Comparison of ENCODE assay signal across 8 cellular contexts in the genomic region with DNA sequence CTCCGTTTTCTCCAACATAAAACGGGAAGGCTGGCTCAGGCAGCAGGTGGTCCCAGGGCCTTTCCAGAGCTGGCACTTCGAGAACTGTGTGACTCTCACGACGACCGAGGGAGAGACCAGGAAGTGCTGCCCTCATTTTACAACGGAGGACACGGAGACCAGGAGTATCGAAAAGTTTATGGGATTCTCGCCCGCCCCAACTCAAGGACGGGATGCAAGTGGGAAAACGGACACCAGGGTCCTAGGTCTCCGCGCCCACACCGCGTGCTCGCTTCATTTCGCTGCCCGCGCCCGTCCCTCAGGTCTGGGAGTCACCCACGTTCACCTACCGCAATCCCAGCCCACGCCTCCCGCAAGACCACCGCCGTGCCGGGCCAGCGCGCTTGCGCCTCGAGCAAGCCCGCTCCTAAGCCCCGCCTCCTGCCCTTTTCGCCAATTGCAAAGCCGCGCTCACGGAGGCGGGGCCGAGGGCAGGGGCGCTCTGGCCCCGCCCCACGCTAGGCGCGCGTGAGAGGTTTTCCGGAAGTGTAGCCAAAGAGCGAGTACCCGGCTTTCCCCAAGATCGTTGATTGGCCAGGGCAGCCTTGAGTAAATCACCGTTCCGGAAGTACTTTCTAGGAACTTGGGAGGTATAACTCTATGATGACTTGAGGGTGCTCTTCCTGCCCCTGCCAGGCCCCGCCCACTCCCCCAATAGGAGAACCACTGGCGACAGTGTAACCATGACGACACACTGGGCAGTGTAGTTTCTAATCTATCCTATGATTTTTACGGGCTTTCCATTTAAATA. TPM values are rescaled to one million over a fixed set of nuclear protein-coding genes. Genes with fewer than 3 reads are reported as not detected.
A peak's percentile ranks its signal among the peaks of the same experiment; 100 is the strongest.
DNase-seq lines count a peak whose midpoint lies in the region; ATAC-seq and TF ChIP-seq lines count a peak whose summit lies in the region.

A gene (minus strand): TSS at position 392 of the 790 bp plus-strand sequence. CDS start 5,362 bp downstream, outside the sequence.

- no peaks in the 10 kb centered on the region for H3K27me3 ChIP-seq in smooth muscle cell (ENCODE audit: low read depth)

- H3K9me3 Mint-ChIP-seq in WTC11: no peaks in the 10 kb centered on the region
- no peaks in the 10 kb centered on the region for H3K9me3 Mint-ChIP-seq in immature natural killer cell

- peaks cover 11% of the 10 kb centered on the region for H3K4me1 ChIP-seq in smooth muscle cell (ENCODE audit: low read depth)

- H3K27ac ChIP-seq in caudate nucleus (ENCODE audit: low read depth, low read length) (peak within 1 kb of the TSS; percentile 79), smooth muscle cell (ENCODE audit: low read depth) (peak within 1 kb of the TSS; percentile 80)

- no peaks in the 10 kb centered on the region for H3F3A ChIP-seq in smooth muscle cell (ENCODE audit: low read depth)

- no peak for TF ChIP-seq CTCF in WTC11 (IDR thresholded peaks at IDR 0.05)
- no peak for TF ChIP-seq CTCF in smooth muscle cell (IDR thresholded peaks at IDR 0.05; ENCODE audit: borderline replicate concordance, insufficient read depth, poor library complexity, severe bottlenecking)

- H3K79me2 ChIP-seq in smooth muscle cell (ENCODE audit: low read depth): peaks cover 19% of the 10 kb centered on the region

- H3K9ac ChIP-seq in smooth muscle cell (ENCODE audit: low read depth): peak within 1 kb of the TSS; percentile 93

- no peaks in the 10 kb centered on the region for H3K9me3 ChIP-seq in smooth muscle cell (replicated peaks; ENCODE audit: low read depth)

- ATAC-seq in HG03175 (IDR thresholded peaks at IDR 0.05; ENCODE audit: unreplicated experiment) (peak; percentile 96), WTC11 (peak; percentile 96)

- CTCF ChIA-PET in WTC11 (lab: Charles Lee): interaction anchor here (0.7 to 3.0 kb wide), 2 partner anchors 28 to 217 kb away, joined by 4 to 11 read pairs; a partner anchor contains a TSS

- peak; percentile 81 for TF ChIP-seq POLR2A in GM18951 (IDR thresholded peaks at IDR 0.05; ENCODE audit: extremely low read depth, insufficient read depth, insufficient read length)

- H3K4me2 ChIP-seq in smooth muscle cell: peak within 1 kb of the TSS; percentile 97

- no peaks in the 10 kb centered on the region for H3K36me3 Mint-ChIP-seq in WTC11
- peaks cover 0 to under 1% (median 0%) of the 10 kb centered on the region in 3 donors for H3K36me3 Mint-ChIP-seq in immature natural killer cell

- H3K27ac Mint-ChIP-seq in WTC11 (peak within 1 kb of the TSS; percentile 92), immature natural killer cell (peak within 1 kb of the TSS; percentile 82 to 95 (median 94))

- in situ Hi-C loops in GM18951 (cut with MboI; ENCODE audit: low sequenced_read_pairs, unreplicated experiment): no loop called here

- H3K4me1 Mint-ChIP-seq in WTC11: peaks cover 22% of the 10 kb centered on the region
- peaks cover 40 to 43% of the 10 kb centered on the region in 2 donors for H3K4me1 Mint-ChIP-seq in immature natural killer cell

- H3K4me3 Mint-ChIP-seq in WTC11 (peak within 1 kb of the TSS; percentile 94), immature natural killer cell (peak within 1 kb of the TSS; percentile 94 to 95 (median 95))

- H3K36me3 ChIP-seq in smooth muscle cell (ENCODE audit: low read depth): no peaks in the 10 kb centered on the region

- H3K4me3 ChIP-seq in smooth muscle cell: peak within 1 kb of the TSS; percentile 88

- DNase-seq in AG08396 (ENCODE audit: low spot score) (peak; percentile 99), NCI-H2227 treated with DMSO at 0.1 percent for 48 hours (lab: John Stamatoyannopoulos, UW) (peak; percentile 99), WTC11 (ENCODE audit: low spot score) (peak; percentile 96), caudate nucleus (lab: John Stamatoyannopoulos, UW) (peak; percentile 57 to 99 (median 95)), immature natural killer cell (peak; percentile 97 to 98 (median 97)), smooth muscle cell (lab: John Stamatoyannopoulos, UW; ENCODE audit: unreplicated experiment) (peak; percentile 86)

- H4K20me1 ChIP-seq in smooth muscle cell (ENCODE audit: low read depth): no peaks in the 10 kb centered on the region

- H2AFZ ChIP-seq in smooth muscle cell (ENCODE audit: low read depth): peak within 1 kb of the TSS; percentile 97

- WGBS in smooth muscle cell (ENCODE audit: low lambda C conversion rate): 1% methylated on average over 56 of the region's 57 CpGs

- POLR2A ChIA-PET in WTC11 (lab: Charles Lee): no interaction called here

- H3K27me3 Mint-ChIP-seq in WTC11 (ENCODE audit: low read depth) (no peaks in the 10 kb centered on the region; the same call in 1 of the 2 replicates), immature natural killer cell (ENCODE audit: low read depth in 3 of 3) (peaks cover 0 to 8% (median 0%) of the 10 kb centered on the region in 3 donors)

TF ChIP-seq in WTC11, 78 proteins besides CTCF, POLR2A, EP300 and RAD21 (continues in another document):
- no peak for TF ChIP-seq ESRRA (CRISPR knock-in tag; IDR thresholded peaks at IDR 0.05; ENCODE audit: borderline replicate concordance)
- peak; percentile 61; the same call in 1 of the 2 replicates for TF ChIP-seq TEAD1 (CRISPR knock-in tag; IDR thresholded peaks at IDR 0.05)
- peak; percentile 13; the same call in 1 of the 2 replicates for TF ChIP-seq ZNF121 (CRISPR knock-in tag; IDR thresholded peaks at IDR 0.05)
- TF ChIP-seq, protein P1, sequence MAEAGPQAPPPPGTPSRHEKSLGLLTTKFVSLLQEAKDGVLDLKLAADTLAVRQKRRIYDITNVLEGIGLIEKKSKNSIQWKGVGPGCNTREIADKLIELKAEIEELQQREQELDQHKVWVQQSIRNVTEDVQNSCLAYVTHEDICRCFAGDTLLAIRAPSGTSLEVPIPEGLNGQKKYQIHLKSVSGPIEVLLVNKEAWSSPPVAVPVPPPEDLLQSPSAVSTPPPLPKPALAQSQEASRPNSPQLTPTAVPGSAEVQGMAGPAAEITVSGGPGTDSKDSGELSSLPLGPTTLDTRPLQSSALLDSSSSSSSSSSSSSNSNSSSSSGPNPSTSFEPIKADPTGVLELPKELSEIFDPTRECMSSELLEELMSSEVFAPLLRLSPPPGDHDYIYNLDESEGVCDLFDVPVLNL (CRISPR knock-in tag; IDR thresholded peaks at IDR 0.05; ENCODE audit: borderline replicate concordance, low read depth): no peak
- TF ChIP-seq ETV6 (CRISPR knock-in tag; IDR thresholded peaks at IDR 0.05): peak; percentile 60; the same call in 1 of the 2 replicates
- peak; percentile 93 for TF ChIP-seq NFYB (CRISPR knock-in tag; conservative IDR thresholded peaks at IDR 0.05; ENCODE audit: low read depth)
- no peak for TF ChIP-seq ZNF416 (CRISPR knock-in tag; IDR thresholded peaks at IDR 0.05)
- no peak for TF ChIP-seq KAT7 (CRISPR knock-in tag; IDR thresholded peaks at IDR 0.05; ENCODE audit: borderline replicate concordance)
- TF ChIP-seq, protein P2, sequence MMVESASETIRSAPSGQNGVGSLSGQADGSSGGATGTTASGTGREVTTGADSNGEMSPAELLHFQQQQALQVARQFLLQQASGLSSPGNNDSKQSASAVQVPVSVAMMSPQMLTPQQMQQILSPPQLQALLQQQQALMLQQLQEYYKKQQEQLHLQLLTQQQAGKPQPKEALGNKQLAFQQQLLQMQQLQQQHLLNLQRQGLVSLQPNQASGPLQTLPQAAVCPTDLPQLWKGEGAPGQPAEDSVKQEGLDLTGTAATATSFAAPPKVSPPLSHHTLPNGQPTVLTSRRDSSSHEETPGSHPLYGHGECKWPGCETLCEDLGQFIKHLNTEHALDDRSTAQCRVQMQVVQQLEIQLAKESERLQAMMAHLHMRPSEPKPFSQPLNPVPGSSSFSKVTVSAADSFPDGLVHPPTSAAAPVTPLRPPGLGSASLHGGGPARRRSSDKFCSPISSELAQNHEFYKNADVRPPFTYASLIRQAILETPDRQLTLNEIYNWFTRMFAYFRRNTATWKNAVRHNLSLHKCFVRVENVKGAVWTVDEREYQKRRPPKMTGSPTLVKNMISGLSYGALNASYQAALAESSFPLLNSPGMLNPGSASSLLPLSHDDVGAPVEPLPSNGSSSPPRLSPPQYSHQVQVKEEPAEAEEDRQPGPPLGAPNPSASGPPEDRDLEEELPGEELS (CRISPR knock-in tag; IDR thresholded peaks at IDR 0.05): peak; percentile 74; the same call in 1 of the 2 replicates
- 0 out of 2 replicates have a peak, but pooled peaks have one; percentile 35 for TF ChIP-seq CREM (CRISPR knock-in tag; IDR thresholded peaks at IDR 0.05)
- TF ChIP-seq CREB1 (CRISPR knock-in tag; IDR thresholded peaks at IDR 0.05): peak; percentile 37; the same call in 1 of the 2 replicates
- peak; percentile 46 for TF ChIP-seq GABPB1 (CRISPR knock-in tag; IDR thresholded peaks at IDR 0.05)

RNA-seq across cellular contexts. Expression of the gene that starts here (rescaled TPM):
- total RNA-seq in WTC11 (2021) (11.5 to 12.1 TPM (median 12.1 TPM) in 3 replicates), smooth muscle cell (1.7 and 4.1 TPM in 2 replicates)
- polyA plus RNA-seq in immature natural killer cell (1 to 10 TPM in 2 of 3 donors, under 1 TPM in 1; 0.89 to 4.0 (median 3.3) TPM), smooth muscle cell (4.5 and 5.7 TPM in 2 replicates)

Comparison
In these comparisons a context has a peak if more than half of its experiments do, and no peak if none do; other contexts are left out.
1. Peak in every context shown above with its lines: DNase-seq, ATAC-seq, H3K4me3 ChIP-seq and H3K27ac ChIP-seq.